1 cellular context compared by ENCODE assay signal in the genomic region with DNA sequence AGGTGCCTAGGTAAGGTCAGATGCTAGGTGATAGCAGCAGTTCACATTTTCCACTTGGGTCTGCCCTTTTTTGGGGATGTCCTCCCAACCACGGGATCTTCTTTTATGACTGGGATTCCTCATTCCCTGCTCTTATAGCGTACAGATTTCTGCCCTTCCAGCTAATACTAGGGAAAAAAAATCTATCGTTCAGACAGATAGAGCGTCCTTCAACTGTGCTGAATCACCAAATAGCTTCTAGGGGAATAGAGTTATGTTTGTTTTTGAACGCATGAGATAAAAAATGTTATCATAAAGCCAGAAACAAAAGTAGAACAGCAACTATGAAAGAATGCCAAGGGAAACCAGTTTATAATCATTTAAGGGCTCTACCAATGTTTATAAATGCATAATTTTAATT.
TF ChIP-seq lines count a peak whose summit lies in the region.

No MANE protein-coding gene starts in this region.

TF ChIP-seq in endothelial cell of umbilical vein, 7 proteins besides CTCF, POLR2A, EP300 and RAD21 (continued from another document):
- TF ChIP-seq, protein P1, sequence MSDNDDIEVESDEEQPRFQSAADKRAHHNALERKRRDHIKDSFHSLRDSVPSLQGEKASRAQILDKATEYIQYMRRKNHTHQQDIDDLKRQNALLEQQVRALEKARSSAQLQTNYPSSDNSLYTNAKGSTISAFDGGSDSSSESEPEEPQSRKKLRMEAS (IDR thresholded peaks at IDR 0.05; ENCODE audit: insufficient read depth, insufficient read length) = no peak
- TF ChIP-seq MYC (IDR thresholded peaks at IDR 0.05; ENCODE audit: low read depth, low read length) (no peak), GATA2 (IDR thresholded peaks at IDR 0.05; ENCODE audit: insufficient read depth, insufficient read length, low read depth, low read length) (no peak), FOS (IDR thresholded peaks at IDR 0.05; ENCODE audit: borderline replicate concordance, insufficient read depth, low read length) (no peak), POLR2AphosphoS5 (IDR thresholded peaks at IDR 0.05; ENCODE audit: insufficient read depth, low read depth, low read length) (no peak), JUN (IDR thresholded peaks at IDR 0.05; ENCODE audit: borderline replicate concordance, insufficient read depth, insufficient read length, low read depth) (no peak)
